Comparison of ENCODE assay signal across 12 cellular contexts in genomic region chr11:78313898-78314297, GRCh38.
A peak's percentile ranks its signal among the peaks of the same experiment; 100 is the strongest.
DNase-seq lines count a peak whose midpoint lies in the region; ATAC-seq and TF ChIP-seq lines count a peak whose summit lies in the region.
"Had no signal": no experiment of that assay in that cellular context is flagged by ENCODE, and none has a peak within 500 bp of the region (broad histone marks: within the 10 kb centered on the region; RNA-seq: fewer than 3 reads in every experiment).

No MANE protein-coding gene starts in this region.

- H3K4me2 ChIP-seq in IMR-90 (ENCODE audit: low read depth, low read length) = no peak overlapping the region

- intact Hi-C loops in IMR-90 (cut with micrococcal nuclease) = no loop called here

- no peak for TF ChIP-seq CTCF in IMR-90 (conservative IDR thresholded peaks at IDR 0.05; ENCODE audit: low read depth, low read length)
- TF ChIP-seq CTCF in mesothelial cell of epicardium (IDR thresholded peaks at IDR 0.05; ENCODE audit: unreplicated experiment) = no peak

- H3K9me1 ChIP-seq in IMR-90 (ENCODE audit: insufficient read depth, low read length) = peaks cover 9% of the 10 kb centered on the region

- H4K8ac ChIP-seq in IMR-90 (ENCODE audit: low read depth in 2 of 2, low read length in 2 of 2) = no peak overlapping the region

- H3K27me3 ChIP-seq in IMR-90 (ENCODE audit: control insufficient read depth, insufficient read depth, low read length) (no peaks in the 10 kb centered on the region), subcutaneous abdominal adipose tissue (ENCODE audit: control insufficient read depth in 5 of 5, insufficient read depth in 4 of 5, low read length in 5 of 5) (no peaks in the 10 kb centered on the region)

- H3K4me3 ChIP-seq in IMR-90 (ENCODE audit: insufficient read depth, low read depth, low read length) (no peak overlapping the region), subcutaneous abdominal adipose tissue (ENCODE audit: low read depth in 1 of 5, low read length in 5 of 5) (no peak overlapping the region)

- H3K27ac ChIP-seq in IMR-90 (ENCODE audit: insufficient read depth, low read length) (no peak overlapping the region), subcutaneous abdominal adipose tissue (ENCODE audit: low read depth, low read length) (peak overlapping the region; percentile 18)

- H3K18ac ChIP-seq in IMR-90 (ENCODE audit: low read depth, low read length) = no peak overlapping the region

- no peak for TF ChIP-seq RAD21 in IMR-90 (IDR thresholded peaks at IDR 0.05; ENCODE audit: low read length)

- H2BK120ac ChIP-seq in IMR-90 (ENCODE audit: low read depth, low read length) = no peak overlapping the region

- H3K9ac ChIP-seq in IMR-90 (ENCODE audit: low read depth, low read length) = no peak overlapping the region
- H3K9ac ChIP-seq in subcutaneous abdominal adipose tissue (ENCODE audit: low read length in 5 of 5) = no peak overlapping the region

- no peak overlapping the region for H3K27ac Mint-ChIP-seq in mesothelial cell of epicardium
- H3K27ac Mint-ChIP-seq: CD8-positive, alpha-beta T cell; WTC11 had no signal

- H4K20me1 ChIP-seq in IMR-90 (ENCODE audit: insufficient read depth, low read length) = peaks cover 9% of the 10 kb centered on the region; the same call in 1 of the 2 replicates

- WGBS in IMR-90 (ENCODE audit: extremely low coverage in 2 of 2, insufficient read length in 1 of 2), 2 experiments = 80% methylated on average over 1 of the region's 2 CpGs; no CpG with 5 or more reads in 1 of the 2 experiments

- H3K14ac ChIP-seq in IMR-90 (replicated peaks; ENCODE audit: low read depth, low read length) = no peak overlapping the region

- no peak overlapping the region for H2BK15ac ChIP-seq in IMR-90 (ENCODE audit: low read depth, low read length)

- no peak overlapping the region for H3K4me3 Mint-ChIP-seq in mesothelial cell of epicardium
- H3K4me3 Mint-ChIP-seq: CD8-positive, alpha-beta T cell; WTC11 had no signal

- H4K5ac ChIP-seq in IMR-90 (ENCODE audit: low read depth, low read length) = no peak overlapping the region

- no peak overlapping the region for H3K4ac ChIP-seq in IMR-90 (ENCODE audit: low read depth, low read length)

- dilution Hi-C loops in IMR-90 (cut with HindIII; ENCODE audit: low sequenced_read_pairs, unreplicated experiment) = no loop called here

- ATAC-seq in IMR-90 (ENCODE audit: low read depth) (no peak), GM18505 (IDR thresholded peaks at IDR 0.05; ENCODE audit: unreplicated experiment) (no peak), GM18511 (IDR thresholded peaks at IDR 0.05; ENCODE audit: unreplicated experiment) (no peak)
- ATAC-seq: CD8-positive, alpha-beta T cell; WTC11 had no signal

- H3K4me1 ChIP-seq in IMR-90 (ENCODE audit: control insufficient read depth, insufficient read depth, low read length) (peaks cover 15% of the 10 kb centered on the region), subcutaneous abdominal adipose tissue (ENCODE audit: control insufficient read depth in 5 of 5, insufficient read depth in 5 of 5, low read length in 5 of 5) (peaks cover 3 to 53% (median 41%) of the 10 kb centered on the region in 5 donors)

- in situ Hi-C loops in IMR-90 (cut with MboI; ENCODE audit: low sequenced_read_pairs) = no loop called here
- in situ Hi-C loops in SK-MEL-5 (cut with HindIII; ENCODE audit: low pct_unique_long_range_greater_than_20kb, low sequenced_read_pairs) = no loop called here

- CTCF ChIA-PET in IMR-90 (lab: Yijun Ruan, JAX) = interaction anchor here (0.5 kb wide), 1 partner anchor 36 kb away, joined by 4 read pairs; no protein-coding TSS in a partner anchor

- no peak overlapping the region for H2AFZ ChIP-seq in IMR-90 (replicated peaks; ENCODE audit: low read length, poor library complexity)

- H4K91ac ChIP-seq in IMR-90 (ENCODE audit: insufficient read depth, low read depth, low read length) = no peak overlapping the region

- no peak overlapping the region for H2AK9ac ChIP-seq in IMR-90 (replicated peaks; ENCODE audit: low read depth, low read length, poor library complexity)

- DNase-seq in IMR-90 (peak; percentile 12), SK-MEL-5 (ENCODE audit: low read depth, low spot score) (peak; percentile 96), foreskin melanocyte (peak; percentile 88), mesothelial cell of epicardium (ENCODE audit: low spot score in 2 of 2, unreplicated experiment in 2 of 2) (no peak)
- DNase-seq in activated CD4-positive, alpha-beta T cell treated with anti-CD3 and anti-CD28 coated beads for 1 hour = no peak
- DNase-seq: activated naive CD4-positive, alpha-beta T cell treated with anti-CD3 and anti-CD28 coated beads, Interleukin-2, amount 50 U/mL, for 16 hours; CD8-positive, alpha-beta T cell; SW 1271 had no signal

- no peak overlapping the region for H2AK5ac ChIP-seq in IMR-90 (ENCODE audit: low read depth, low read length)

- H3K36me3 Mint-ChIP-seq in mesothelial cell of epicardium = peaks cover 3% of the 10 kb centered on the region
- H3K36me3 Mint-ChIP-seq: CD8-positive, alpha-beta T cell; WTC11 had no signal

- H2BK5ac ChIP-seq in IMR-90 (ENCODE audit: low read depth, low read length, poor library complexity, severe bottlenecking) = no peak overlapping the region

- H3K79me1 ChIP-seq in IMR-90 (ENCODE audit: low read depth in 1 of 2, low read length in 2 of 2) = peaks cover 13 to 45% of the 10 kb centered on the region in 2 experiments

- H3K9me3 ChIP-seq in IMR-90 (ENCODE audit: control insufficient read depth, insufficient read depth, low read length) (no peaks in the 10 kb centered on the region), subcutaneous abdominal adipose tissue (ENCODE audit: control insufficient read depth in 5 of 5, low read length in 5 of 5) (no peaks in the 10 kb centered on the region)

- peaks cover 7% of the 10 kb centered on the region for H3K9me3 Mint-ChIP-seq in mesothelial cell of epicardium
- H3K9me3 Mint-ChIP-seq: CD8-positive, alpha-beta T cell had no signal

- POLR2A ChIA-PET in IMR-90 (lab: Charles Lee; ENCODE audit: unreplicated experiment) = no interaction called here

- no peak overlapping the region for H2BK20ac ChIP-seq in IMR-90 (ENCODE audit: low read depth, low read length)

- H3K56ac ChIP-seq in IMR-90 (ENCODE audit: extremely low read depth, insufficient read depth, low read length) = no peak overlapping the region

- H3K36me3 ChIP-seq in IMR-90 (ENCODE audit: control insufficient read depth, insufficient read depth, low read length) = no peaks in the 10 kb centered on the region
- H3K36me3 ChIP-seq in subcutaneous abdominal adipose tissue (ENCODE audit: control insufficient read depth in 5 of 5, insufficient read depth in 5 of 5, low read length in 5 of 5) = no peaks in the 10 kb centered on the region

- no peak overlapping the region for H3K23ac ChIP-seq in IMR-90 (ENCODE audit: low read depth, low read length)

- peaks cover 66% of the 10 kb centered on the region for H3K4me1 Mint-ChIP-seq in mesothelial cell of epicardium

- no peaks in the 10 kb centered on the region for H3K27me3 Mint-ChIP-seq in mesothelial cell of epicardium (ENCODE audit: low read depth)

- no TSS peak for BruUV-seq in IMR-90 (replicated peaks; lab: Mats Ljungman, UMichigan)

- no peak for TF ChIP-seq POLR2A in IMR-90 (IDR thresholded peaks at IDR 0.05; ENCODE audit: low read depth, low read length)
- TF ChIP-seq POLR2A in GM18505 (IDR thresholded peaks at IDR 0.05; ENCODE audit: borderline replicate concordance, extremely low read depth, insufficient read depth, insufficient read length) = no peak

TF ChIP-seq in IMR-90, 13 proteins besides CTCF, POLR2A, EP300 and RAD21:
- TF ChIP-seq USF2 (IDR thresholded peaks at IDR 0.05; ENCODE audit: low read depth, low read length) = no peak
- TF ChIP-seq RFX5 (IDR thresholded peaks at IDR 0.05; ENCODE audit: low read depth, low read length) = no peak
- no peak for TF ChIP-seq NFE2L2 (IDR thresholded peaks at IDR 0.05; ENCODE audit: low read depth, low read length)

Comparison
In these comparisons a context has a peak if more than half of its experiments do, and no peak if none do; other contexts are left out.
1. DNase-seq: peak in IMR-90 (single experiment), SK-MEL-5 (single experiment) and foreskin melanocyte (single experiment); none in activated CD4-positive, alpha-beta T cell treated with anti-CD3 and anti-CD28 coated beads for 1 hour (single experiment) and mesothelial cell of epicardium (0 of 2).